In genomic region chr2:109613922-109614714, GRCh38 we compare ENCODE assay signal across 8 cellular contexts. TPM values are rescaled to one million over a fixed set of nuclear protein-coding genes. Genes with fewer than 3 reads are reported as not detected.
A peak's percentile ranks its signal among the peaks of the same experiment; 100 is the strongest.
DNase-seq lines count a peak whose midpoint lies in the region; ATAC-seq and TF ChIP-seq lines count a peak whose summit lies in the region.

SEPTIN10 (minus strand) TSS chr2:109613966; CDS start chr2:109613827, 139 bp downstream.
A gene with protein sequence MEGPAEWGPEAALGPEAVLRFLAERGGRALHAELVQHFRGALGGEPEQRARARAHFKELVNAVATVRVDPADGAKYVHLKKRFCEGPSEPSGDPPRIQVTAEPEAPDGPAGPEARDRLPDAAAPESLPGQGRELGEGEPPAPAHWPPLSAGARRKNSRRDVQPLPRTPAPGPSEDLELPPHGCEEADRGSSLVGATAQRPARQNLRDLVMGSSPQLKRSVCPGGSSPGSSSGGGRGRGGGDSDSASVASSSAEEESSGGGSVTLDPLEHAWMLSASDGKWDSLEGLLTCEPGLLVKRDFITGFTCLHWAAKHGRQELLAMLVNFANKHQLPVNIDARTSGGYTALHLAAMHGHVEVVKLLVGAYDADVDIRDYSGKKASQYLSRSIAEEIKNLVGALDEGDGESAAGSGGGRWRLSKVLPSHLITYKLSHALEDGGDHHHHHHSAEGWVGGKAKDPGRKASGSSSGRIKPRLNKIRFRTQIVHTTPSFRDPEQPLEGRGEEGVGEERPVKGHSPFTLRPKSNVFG (plus strand): TSS chr2:109614364. CDS start chr2:109614490, 126 bp downstream.

- peak; percentile 88 for ATAC-seq in GM21825 (IDR thresholded peaks at IDR 0.05; ENCODE audit: unreplicated experiment)

- H3K4me1 Mint-ChIP-seq in progenitor cell of endocrine pancreas (ENCODE audit: low read depth) (peaks cover 37% of the 10 kb centered on the region), type B pancreatic cell (ENCODE audit: unreplicated experiment) (peaks cover 39% of the 10 kb centered on the region)

- peaks cover 0 to 42% of the 10 kb centered on the region in 2 donors for H3K4me1 ChIP-seq in right atrium auricular region

- H3K27me3 ChIP-seq in MG63: no peaks in the 10 kb centered on the region
- H3K27me3 ChIP-seq in right atrium auricular region: no peaks in the 10 kb centered on the region

- H3K9me3 Mint-ChIP-seq in progenitor cell of endocrine pancreas (ENCODE audit: low read depth): no peaks in the 10 kb centered on the region
- H3K9me3 Mint-ChIP-seq in type B pancreatic cell: peaks cover 3% of the 10 kb centered on the region

- H3K27me3 Mint-ChIP-seq in progenitor cell of endocrine pancreas: peaks cover 12% of the 10 kb centered on the region
- H3K27me3 Mint-ChIP-seq in type B pancreatic cell: peaks cover 12% of the 10 kb centered on the region

- H3K4me3 ChIP-seq in MG63 (peak within 1 kb of the TSS; percentile 83), right atrium auricular region (peak within 1 kb of the TSS; percentile 74 to 80)

- H3K9me3 ChIP-seq in MG63 (no peaks in the 10 kb centered on the region), right atrium auricular region (no peaks in the 10 kb centered on the region)

- peaks cover 12% of the 10 kb centered on the region for H3K36me3 ChIP-seq in MG63
- H3K36me3 ChIP-seq in right atrium auricular region: no peaks in the 10 kb centered on the region

- DNase-seq in DMS 273 treated with DMSO at 0.1 percent for 48 hours (lab: John Stamatoyannopoulos, UW) (peak; percentile 99), MG63 (peak; percentile 99), T-helper 2 cell (peak; percentile 37 to 94 (median 78)), right atrium auricular region (ENCODE audit: low spot score) (peak; percentile 96), progenitor cell of endocrine pancreas (ENCODE audit: low spot score, unreplicated experiment) (peak; percentile 94), type B pancreatic cell (ENCODE audit: extremely low spot score, unreplicated experiment) (peak; percentile 99)

- H3K27ac ChIP-seq in angular gyrus (ENCODE audit: low read depth, low read length) (peak within 1 kb of the TSS; percentile 82), right atrium auricular region (peak within 1 kb of the TSS; percentile 95 to 99)

- H3K27ac Mint-ChIP-seq in progenitor cell of endocrine pancreas (peak within 1 kb of the TSS; percentile 98), type B pancreatic cell (peak within 1 kb of the TSS; percentile 98)

- TF ChIP-seq CTCF in right atrium auricular region (IDR thresholded peaks at IDR 0.05) (no peak), progenitor cell of endocrine pancreas (IDR thresholded peaks at IDR 0.05; ENCODE audit: unreplicated experiment) (no peak), type B pancreatic cell (conservative IDR thresholded peaks at IDR 0.05) (no peak)

- H3K36me3 Mint-ChIP-seq in progenitor cell of endocrine pancreas (ENCODE audit: insufficient read depth): peaks cover 4% of the 10 kb centered on the region
- H3K36me3 Mint-ChIP-seq in type B pancreatic cell: peaks cover 14% of the 10 kb centered on the region

- H3K4me3 Mint-ChIP-seq in progenitor cell of endocrine pancreas (ENCODE audit: low read depth) (peak within 1 kb of the TSS; percentile 93), type B pancreatic cell (peak within 1 kb of the TSS; percentile 97)

RNA-seq across cellular contexts. Expression of gene SEPTIN10, which starts in this region (rescaled TPM):
- 31.5 and 46.9 TPM in 2 replicates for total RNA-seq in MG63 (2014; rRNA removed; shearing (Covaris generic); ENCODE audit: low replicate concordance)
- 10 to 100 TPM; 47.0 to 61.7 TPM for total RNA-seq in right atrium auricular region
- 67.5 and 68.8 TPM in 2 replicates for total RNA-seq in progenitor cell of endocrine pancreas
- total RNA-seq in type B pancreatic cell (ENCODE audit: low replicate concordance): 40.9 and 76.7 TPM in 2 replicates

RNA-seq across cellular contexts. Expression of the second gene that starts in this region (rescaled TPM):
- total RNA-seq in MG63 (2014; rRNA removed; shearing (Covaris generic); ENCODE audit: low replicate concordance): 10.0 and 15.2 TPM in 2 replicates
- total RNA-seq in right atrium auricular region (1 to 10 TPM; 3.0 to 5.3 TPM), progenitor cell of endocrine pancreas (12.1 and 12.6 TPM in 2 replicates), type B pancreatic cell (ENCODE audit: low replicate concordance) (15.5 and 25.6 TPM in 2 replicates)

Comparison
In these comparisons a context has a peak if more than half of its experiments do, and no peak if none do; other contexts are left out.
1. Peak in every context shown above with its lines: DNase-seq, ATAC-seq, H3K4me3 ChIP-seq and H3K27ac ChIP-seq.